Comparison of ENCODE assay signal across 23 cellular contexts in the genomic region with DNA sequence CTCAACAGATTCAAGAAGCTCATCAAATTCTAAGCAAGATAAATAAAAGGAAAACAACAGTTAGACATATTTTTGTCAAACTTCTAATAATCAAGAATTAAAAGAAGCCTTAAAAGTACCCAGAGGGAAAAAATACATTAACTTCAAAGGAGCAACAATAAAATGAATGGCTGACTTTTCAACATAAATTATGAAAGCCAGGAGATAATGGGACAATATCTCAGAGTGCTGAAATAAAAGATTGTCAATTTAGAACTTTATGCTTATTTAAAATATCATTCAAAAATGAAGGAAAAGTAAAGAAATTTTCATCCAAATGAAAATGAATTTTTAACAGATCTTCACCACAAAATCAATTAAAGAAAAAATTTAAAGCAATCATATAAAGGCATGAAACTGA.
"Had no signal": no experiment of that assay in that cellular context is flagged by ENCODE, and none has a peak within 500 bp of the region (broad histone marks: within the 10 kb centered on the region; RNA-seq: fewer than 3 reads in every experiment).

No MANE protein-coding gene starts in this region.

- H3K27ac ChIP-seq: esophagus squamous epithelium, ovary, psoas muscle, skin epidermis, spleen, testis, tibial artery had no signal

- H3K27me3 ChIP-seq: esophagus squamous epithelium, spleen, testis, tibial artery had no signal

- H3K36me3 ChIP-seq: esophagus squamous epithelium, ovary, tibial artery had no signal

- ATAC-seq: effector memory CD8-positive, alpha-beta T cell; left lobe of liver; natural killer cell; psoas muscle; right cardiac atrium; stimulated activated memory B cell treated with anti-CD40 and anti-IgM and Interleukin-4, amounts not matched to agents 10 μg/mL and 1 μg/mL and 100 μg/mL, for 72 hours; stimulated activated naive CD8-positive, alpha-beta T cell treated with anti-CD3 and anti-CD28 coated beads, Interleukin-15, Interleukin-2, amounts not matched to agents 100 U/mL and 50 U/mL, for 24 hours had no signal

- DNase-seq: cortex of kidney; effector memory CD8-positive, alpha-beta T cell; erythroblast; esophagus squamous epithelium; foreskin melanocyte; hypothalamus; kidney; natural killer cell; occipital lobe; ovary; posterior cingulate gyrus; psoas muscle; right cardiac atrium; spleen; stimulated activated CD4-positive, alpha-beta T cell treated with anti-CD3 and anti-CD28 coated beads, Interleukin-4, amount 100 ng/mL, for 4 hours; stimulated activated naive CD8-positive, alpha-beta T cell treated with anti-CD3 and anti-CD28 coated beads, Interleukin-15, Interleukin-2, amounts not matched to agents 100 U/mL and 50 U/mL, for 24 hours; substantia nigra; testis; tibial artery had no signal

- H3K9me3 ChIP-seq: ovary, testis had no signal

- H3K4me3 ChIP-seq: esophagus squamous epithelium, lung, ovary, psoas muscle, skin epidermis, spleen, testis, tibial artery had no signal

- H3K4me1 ChIP-seq: esophagus squamous epithelium, psoas muscle, spleen, testis, tibial artery had no signal
